ENCODE assay signal across 1 cellular context in genomic region chr1:100627936-100628335, GRCh38.
TF ChIP-seq lines count a peak whose summit lies in the region.

No MANE protein-coding gene starts in this region.

TF ChIP-seq in IMR-90, 13 proteins besides CTCF, POLR2A, EP300 and RAD21 (continued from another document):
- TF ChIP-seq, protein P1, sequence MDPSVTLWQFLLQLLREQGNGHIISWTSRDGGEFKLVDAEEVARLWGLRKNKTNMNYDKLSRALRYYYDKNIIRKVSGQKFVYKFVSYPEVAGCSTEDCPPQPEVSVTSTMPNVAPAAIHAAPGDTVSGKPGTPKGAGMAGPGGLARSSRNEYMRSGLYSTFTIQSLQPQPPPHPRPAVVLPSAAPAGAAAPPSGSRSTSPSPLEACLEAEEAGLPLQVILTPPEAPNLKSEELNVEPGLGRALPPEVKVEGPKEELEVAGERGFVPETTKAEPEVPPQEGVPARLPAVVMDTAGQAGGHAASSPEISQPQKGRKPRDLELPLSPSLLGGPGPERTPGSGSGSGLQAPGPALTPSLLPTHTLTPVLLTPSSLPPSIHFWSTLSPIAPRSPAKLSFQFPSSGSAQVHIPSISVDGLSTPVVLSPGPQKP (IDR thresholded peaks at IDR 0.05; ENCODE audit: borderline replicate concordance, low read depth, low read length), result no peak
- no peak for TF ChIP-seq MXI1 (IDR thresholded peaks at IDR 0.05; ENCODE audit: borderline replicate concordance, low read depth, low read length)
- TF ChIP-seq CHD1 (IDR thresholded peaks at IDR 0.05; ENCODE audit: low read depth, low read length), result no peak
- TF ChIP-seq MAZ (IDR thresholded peaks at IDR 0.05; ENCODE audit: borderline replicate concordance, low read depth, low read length), result no peak
TF ChIP-seq in IMR-90: peak in this region for 0.
